ENCODE assay signal across 15 cellular contexts in the genomic region with DNA sequence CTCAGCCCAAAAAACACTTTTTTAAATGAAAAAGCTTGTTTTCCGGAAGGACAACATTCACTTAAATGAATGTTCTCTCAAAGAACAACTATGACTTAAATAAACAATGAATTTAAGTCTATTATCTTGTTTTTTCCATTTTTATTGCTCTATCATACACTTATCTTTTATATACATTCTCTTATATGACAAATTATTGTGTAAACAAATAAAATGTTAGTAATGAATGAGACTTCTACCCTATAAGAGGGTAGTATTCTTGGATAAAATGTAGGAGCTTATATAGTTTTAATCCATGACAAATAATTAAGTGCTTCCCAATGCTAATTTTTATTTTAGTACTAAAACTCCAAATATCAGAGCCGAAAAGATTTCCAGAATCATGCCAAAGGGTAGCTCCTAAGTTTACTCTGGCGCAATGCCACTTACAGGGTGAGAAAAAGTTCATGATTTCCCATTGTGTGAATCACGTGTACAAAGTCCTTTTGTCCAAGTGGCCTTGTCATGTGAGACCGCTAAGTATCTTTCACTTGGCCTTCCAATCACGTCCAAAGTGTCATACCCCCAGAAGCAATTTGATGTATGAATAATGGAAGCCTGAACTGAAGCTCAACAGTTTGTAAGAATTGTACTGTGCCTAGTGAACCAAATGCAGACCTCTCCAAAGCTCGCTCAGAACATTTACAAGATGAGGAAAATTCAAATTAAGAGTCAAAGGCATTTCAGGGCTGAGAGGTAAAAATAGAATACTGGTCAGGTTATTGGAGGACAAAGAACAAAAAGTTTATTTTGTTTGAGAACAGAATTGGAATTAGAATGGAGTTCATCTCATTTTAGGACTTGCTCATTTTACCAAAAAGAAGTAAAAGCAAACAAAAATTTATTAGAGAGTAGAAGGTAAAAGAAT. TPM values are rescaled to one million over a fixed set of nuclear protein-coding genes. Genes with fewer than 3 reads are reported as not detected.
DNase-seq lines count a peak whose midpoint lies in the region; ATAC-seq, FAIRE-seq and TF ChIP-seq lines count a peak whose summit lies in the region.
"Had no signal": no experiment of that assay in that cellular context is flagged by ENCODE, and none has a peak within 500 bp of the region (broad histone marks: within the 10 kb centered on the region; RNA-seq: fewer than 3 reads in every experiment).

No MANE protein-coding gene starts in this region.

- no peak for TF ChIP-seq CTCF in PC-3 (conservative IDR thresholded peaks at IDR 0.05; ENCODE audit: low read depth, low read length)
- TF ChIP-seq CTCF in retinal pigment epithelial cell (conservative IDR thresholded peaks at IDR 0.05; ENCODE audit: low read depth, low read length): no peak
- TF ChIP-seq CTCF in CD14-positive monocyte (IDR thresholded peaks at IDR 0.05): no peak

- intact Hi-C loops in PC-3 (cut with micrococcal nuclease): no loop called here
- intact Hi-C loops in left ventricle myocardium superior (cut with micrococcal nuclease): no loop called here
- intact Hi-C loops in CD14-positive monocyte (cut with micrococcal nuclease): no loop called here

- no peaks in the 10 kb centered on the region for H3F3A ChIP-seq in PC-3 (ENCODE audit: low read length, unreplicated experiment)

- H3K4me3 ChIP-seq in PC-3 (ENCODE audit: low read length) (no peak overlapping the region), retinal pigment epithelial cell (ENCODE audit: low read length) (no peak overlapping the region)
- H3K4me3 ChIP-seq: stomach had no signal

- H3K9ac ChIP-seq in PC-3 (ENCODE audit: low read length): no peak overlapping the region

- peaks cover 0 to 2% (median 0%) of the 10 kb centered on the region in 7 donors for H3K9me3 Mint-ChIP-seq in CD14-positive monocyte

- no peaks in the 10 kb centered on the region for H4K20me1 ChIP-seq in PC-3 (ENCODE audit: low read length)

- BruUV-seq in PC-3 (replicated peaks; lab: Mats Ljungman, UMichigan): no TSS peak

- no peak overlapping the region for H2AFZ ChIP-seq in PC-3 (ENCODE audit: low read length)

- peaks cover 6% of the 10 kb centered on the region; the same call in 1 of the 2 replicates for H3K4me1 ChIP-seq in PC-3 (ENCODE audit: insufficient read depth, low read length)

- peak; percentile 10 for FAIRE-seq in colon (lab: Jason Lieb, UNC)
- no peak for FAIRE-seq in HTR-8/SVneo (lab: Jason Lieb, UNC)
- FAIRE-seq: H1 had no signal

- no peaks in the 10 kb centered on the region for H3K36me3 ChIP-seq in PC-3 (ENCODE audit: low read depth, low read length)
- H3K36me3 ChIP-seq: stomach had no signal

- ATAC-seq in PC-3 (peak; percentile 61), left ventricle myocardium superior (peak; percentile 70), HG02885 (IDR thresholded peaks at IDR 0.05; ENCODE audit: poor library complexity, unreplicated experiment) (no peak)

- H3K36me3 Mint-ChIP-seq in CD14-positive monocyte: no peaks in the 10 kb centered on the region

- no peaks in the 10 kb centered on the region for H3K79me2 ChIP-seq in PC-3 (ENCODE audit: low read length)

- H3K27ac ChIP-seq in PC-3 (ENCODE audit: low read length): no peak overlapping the region

- H3K27ac Mint-ChIP-seq in CD14-positive monocyte: no peak overlapping the region

- 0 out of 2 replicates have a peak, but pooled peaks cover 5% of the 10 kb centered on the region for H3K27me3 ChIP-seq in PC-3 (ENCODE audit: low read length)
- H3K27me3 ChIP-seq: stomach had no signal

- POLR2A ChIA-PET in PC-3 (lab: Charles Lee; ENCODE audit: unreplicated experiment): interaction anchor here (0.7 kb wide), 1 partner anchor 22 kb away, joined by 3 read pairs; no protein-coding TSS in a partner anchor

- H3K9me2 ChIP-seq in PC-3 (replicated peaks; ENCODE audit: low read length): no peaks in the 10 kb centered on the region

- DNase-seq in PC-3 (peak; percentile 6), left ventricle myocardium superior (no peak), retinal pigment epithelial cell (ENCODE audit: low read depth) (peak; percentile 70), HTR-8/SVneo (ENCODE audit: insufficient read length, low spot score) (no peak), D341Med (ENCODE audit: low spot score) (no peak), CD14-positive monocyte (ENCODE audit: low spot score) (no peak)
- DNase-seq: activated CD4-positive, alpha-beta T cell treated with anti-CD3 and anti-CD28 coated beads, Interleukin-2, amount 50 U/mL, for 48 hours; cortex of kidney; DMS79; midbrain; stimulated activated CD4-positive, alpha-beta T cell treated with anti-CD3 and anti-CD28 coated beads, Interleukin-12 subunit alpha, Interleukin-12 subunit beta, amount 100 ng/mL, for 4 hours; stomach had no signal

- H3K9me3 ChIP-seq in PC-3 (ENCODE audit: low read length): no peaks in the 10 kb centered on the region
- H3K9me3 ChIP-seq: stomach had no signal

- peaks cover 0 to 3% (median 2%) of the 10 kb centered on the region in 3 donors for H3K27me3 Mint-ChIP-seq in CD14-positive monocyte (ENCODE audit: low read depth in 3 of 3)

- H3K4me1 Mint-ChIP-seq in CD14-positive monocyte: no peaks in the 10 kb centered on the region

- CTCF ChIA-PET in PC-3 (lab: Charles Lee): no interaction called here

- no peak overlapping the region for H3K4me2 ChIP-seq in PC-3 (ENCODE audit: low read length)

- no peak overlapping the region for H3K4me3 Mint-ChIP-seq in CD14-positive monocyte

RNA-seq across cellular contexts. Expression of gene C1orf21, which starts 56.6 kb away (rescaled TPM):
- total RNA-seq in PC-3 (2014; rRNA removed): 1.3 and 7.3 TPM in 2 replicates
- 45.6 TPM for total RNA-seq in left ventricle myocardium superior
- polyA plus RNA-seq in CD14-positive monocyte: 1 to 10 TPM in 1 of 2 donors, under 1 TPM in 1; 0.28 to 1.1 TPM

Comparison
In these comparisons a context has a peak if more than half of its experiments do, and no peak if none do; other contexts are left out.
1. DNase-seq: peak in PC-3 (single experiment) and retinal pigment epithelial cell (single experiment); none in left ventricle myocardium superior (single experiment), HTR-8/SVneo (single experiment), D341Med (single experiment) and CD14-positive monocyte (single experiment).